Comparison of ENCODE assay signal across 33 cellular contexts in genomic region chr6:15073883-15074465, GRCh38.
DNase-seq lines count a peak whose midpoint lies in the region; ATAC-seq and TF ChIP-seq lines count a peak whose summit lies in the region.
"Had no signal": no experiment of that assay in that cellular context is flagged by ENCODE, and none has a peak within 500 bp of the region (broad histone marks: within the 10 kb centered on the region; RNA-seq: fewer than 3 reads in every experiment).

No MANE protein-coding gene starts in this region.

- no peak overlapping the region for H3K9ac ChIP-seq in trophoblast cell (ENCODE audit: low read length)

- no CpG with 5 or more reads among the region's 14 CpGs for WGBS in trophoblast cell (ENCODE audit: extremely low coverage, insufficient coverage, insufficient read length)

- H3K9me3 ChIP-seq in RWPE2 (ENCODE audit: severe bottlenecking) (no peaks in the 10 kb centered on the region), trophoblast cell (ENCODE audit: insufficient read depth, low read depth, low read length) (no peaks in the 10 kb centered on the region)
- no peaks in the 10 kb centered on the region for H3K9me3 ChIP-seq in CD8-positive, alpha-beta T cell (ENCODE audit: low read length)
- H3K9me3 ChIP-seq: BE2C, lower lobe of right lung, mucosa of descending colon, right atrium auricular region, testis, uterus had no signal

- intact Hi-C loops in activated T-helper 1 cell treated with anti-CD3 and anti-CD28 coated beads, Interleukin-12 subunit alpha, Interleukin-12 subunit beta, Interleukin-2, Interleukin-4 antibody, amounts not matched to agents 30 ng/mL and 10 ng/mL and 1 ng/mL, durations not matched to agents 14 hours and 24 hours and 36 hours (cut with micrococcal nuclease), result no loop called here
- intact Hi-C loops in CD8-positive, alpha-beta T cell (cut with DNase I, micrococcal nuclease), result no loop called here

- H3K4me3 Mint-ChIP-seq in activated T-helper 1 cell treated with anti-CD3 and anti-CD28 coated beads, Interleukin-12 subunit alpha, Interleukin-12 subunit beta, Interleukin-2, Interleukin-4 antibody, amounts not matched to agents 30 ng/mL and 10 ng/mL and 1 ng/mL, durations not matched to agents 14 hours and 24 hours and 36 hours, result no peak overlapping the region
- no peak overlapping the region for H3K4me3 Mint-ChIP-seq in CD8-positive, alpha-beta T cell
- H3K4me3 Mint-ChIP-seq: activated CD4-positive, alpha-beta T cell treated with anti-CD3 and anti-CD28 coated beads, Interleukin-2, amount 10 ng/mL, durations not matched to agents 7 days and 5 days; activated naive CD8-positive, alpha-beta T cell treated with anti-CD3 and anti-CD28 coated beads, Interleukin-2, amount 10 ng/mL, durations not matched to agents 7 days and 5 days; central memory CD8-positive, alpha-beta T cell; natural killer cell treated with Interleukin-12 subunit alpha and Interleukin-12 subunit beta and Interleukin-15 and Interleukin-18, amount 100 ng/mL, for 72 hours; T-cell; WTC11 had no signal

- H3K4me1 ChIP-seq in RWPE2 (ENCODE audit: insufficient read depth, poor library complexity, severe bottlenecking) (no peaks in the 10 kb centered on the region), trophoblast cell (ENCODE audit: control insufficient read depth in 1 of 2, insufficient read depth in 2 of 2, low read length in 2 of 2) (peaks cover 10 to 19% of the 10 kb centered on the region in 2 experiments)
- peaks cover 5% of the 10 kb centered on the region for H3K4me1 ChIP-seq in CD8-positive, alpha-beta T cell (ENCODE audit: insufficient read depth, low read length)
- H3K4me1 ChIP-seq: BE2C, lower lobe of right lung, right atrium auricular region, testis, uterus had no signal

- no peak overlapping the region for H4K12ac ChIP-seq in trophoblast cell (ENCODE audit: low read depth, low read length)

- H3K27ac ChIP-seq in C4-2B (peak overlapping the region; percentile 76), RWPE2 (ENCODE audit: poor library complexity, severe bottlenecking) (peak overlapping the region; percentile 37), epithelial cell of prostate (peak overlapping the region; percentile 50), trophoblast cell (ENCODE audit: low read depth, low read length) (no peak overlapping the region)
- H3K27ac ChIP-seq in CD8-positive, alpha-beta T cell (ENCODE audit: low read depth, low read length), result no peak overlapping the region
- H3K27ac ChIP-seq: hepatocyte, lower lobe of right lung, right atrium auricular region, testis, uterus had no signal

- no peaks in the 10 kb centered on the region for H3K36me3 ChIP-seq in RWPE2 (ENCODE audit: low read depth)
- no peaks in the 10 kb centered on the region for H3K36me3 ChIP-seq in trophoblast cell (ENCODE audit: control insufficient read depth in 1 of 2, insufficient read depth in 2 of 2, low read length in 2 of 2)
- H3K36me3 ChIP-seq in CD8-positive, alpha-beta T cell (ENCODE audit: insufficient read depth, low read length), result no peaks in the 10 kb centered on the region
- H3K36me3 ChIP-seq: BE2C, lower lobe of right lung, right atrium auricular region, uterus had no signal

- H2BK5ac ChIP-seq in trophoblast cell (ENCODE audit: low read depth, low read length, poor library complexity), result no peak overlapping the region

- H2BK120ac ChIP-seq in trophoblast cell (ENCODE audit: insufficient read depth, low read length, poor library complexity), result peak overlapping the region; percentile 7

- H3K27ac Mint-ChIP-seq in activated T-helper 1 cell treated with anti-CD3 and anti-CD28 coated beads, Interleukin-12 subunit alpha, Interleukin-12 subunit beta, Interleukin-2, Interleukin-4 antibody, amounts not matched to agents 30 ng/mL and 10 ng/mL and 1 ng/mL, durations not matched to agents 14 hours and 24 hours and 36 hours, result no peak overlapping the region
- no peak overlapping the region for H3K27ac Mint-ChIP-seq in CD8-positive, alpha-beta T cell
- H3K27ac Mint-ChIP-seq: activated CD4-positive, alpha-beta T cell treated with anti-CD3 and anti-CD28 coated beads, Interleukin-2, amount 10 ng/mL, durations not matched to agents 7 days and 5 days; activated naive CD8-positive, alpha-beta T cell treated with anti-CD3 and anti-CD28 coated beads, Interleukin-2, amount 10 ng/mL, durations not matched to agents 7 days and 5 days; T-cell; WTC11 had no signal

- no peak overlapping the region for H2AFZ ChIP-seq in trophoblast cell (ENCODE audit: insufficient read depth, low read length, poor library complexity)
- H2AFZ ChIP-seq: hepatocyte had no signal

- no peaks in the 10 kb centered on the region for H3K27me3 ChIP-seq in RWPE2 (ENCODE audit: insufficient read depth, poor library complexity, severe bottlenecking)
- no peaks in the 10 kb centered on the region for H3K27me3 ChIP-seq in trophoblast cell (ENCODE audit: insufficient read depth, low read length)
- no peaks in the 10 kb centered on the region for H3K27me3 ChIP-seq in CD8-positive, alpha-beta T cell (ENCODE audit: insufficient read depth, low read length)
- H3K27me3 ChIP-seq: BE2C, hepatocyte, right atrium auricular region, testis, uterus had no signal

- no peak for TF ChIP-seq CTCF in C4-2B (conservative IDR thresholded peaks at IDR 0.05)
- TF ChIP-seq CTCF in RWPE2 (IDR thresholded peaks at IDR 0.05; ENCODE audit: poor library complexity, severe bottlenecking), result no peak
- TF ChIP-seq CTCF in GM10248 (IDR thresholded peaks at IDR 0.05; ENCODE audit: control extremely low read depth, extremely low read depth, low read depth, missing control alignments), result no peak
- TF ChIP-seq CTCF in CD8-positive, alpha-beta T cell (IDR thresholded peaks at IDR 0.05), result no peak

- no peaks in the 10 kb centered on the region for H3K36me3 Mint-ChIP-seq in activated T-helper 1 cell treated with anti-CD3 and anti-CD28 coated beads, Interleukin-12 subunit alpha, Interleukin-12 subunit beta, Interleukin-2, Interleukin-4 antibody, amounts not matched to agents 30 ng/mL and 10 ng/mL and 1 ng/mL, durations not matched to agents 14 hours and 24 hours and 36 hours (ENCODE audit: low read depth)
- H3K36me3 Mint-ChIP-seq in CD8-positive, alpha-beta T cell, result no peaks in the 10 kb centered on the region
- H3K36me3 Mint-ChIP-seq: activated naive CD8-positive, alpha-beta T cell treated with anti-CD3 and anti-CD28 coated beads, Interleukin-2, amount 10 ng/mL, durations not matched to agents 7 days and 5 days; natural killer cell treated with Interleukin-12 subunit alpha and Interleukin-12 subunit beta and Interleukin-15 and Interleukin-18, amount 100 ng/mL, for 72 hours; T-cell; WTC11 had no signal

- H3K9me3 Mint-ChIP-seq in activated T-helper 1 cell treated with anti-CD3 and anti-CD28 coated beads, Interleukin-12 subunit alpha, Interleukin-12 subunit beta, Interleukin-2, Interleukin-4 antibody, amounts not matched to agents 30 ng/mL and 10 ng/mL and 1 ng/mL, durations not matched to agents 14 hours and 24 hours and 36 hours, result peaks cover 6% of the 10 kb centered on the region
- no peaks in the 10 kb centered on the region for H3K9me3 Mint-ChIP-seq in CD8-positive, alpha-beta T cell
- H3K9me3 Mint-ChIP-seq: activated CD4-positive, alpha-beta T cell treated with anti-CD3 and anti-CD28 coated beads, Interleukin-2, amount 10 ng/mL, durations not matched to agents 7 days and 5 days; activated naive CD8-positive, alpha-beta T cell treated with anti-CD3 and anti-CD28 coated beads, Interleukin-2, amount 10 ng/mL, durations not matched to agents 7 days and 5 days; central memory CD8-positive, alpha-beta T cell; natural killer cell treated with Interleukin-12 subunit alpha and Interleukin-12 subunit beta and Interleukin-15 and Interleukin-18, amount 100 ng/mL, for 72 hours; T-cell had no signal

- peaks cover 11% of the 10 kb centered on the region for H3K79me1 ChIP-seq in trophoblast cell (ENCODE audit: low read length)

- no peak overlapping the region for H4K91ac ChIP-seq in trophoblast cell (ENCODE audit: low read depth, low read length)

- H3K4me1 Mint-ChIP-seq in activated T-helper 1 cell treated with anti-CD3 and anti-CD28 coated beads, Interleukin-12 subunit alpha, Interleukin-12 subunit beta, Interleukin-2, Interleukin-4 antibody, amounts not matched to agents 30 ng/mL and 10 ng/mL and 1 ng/mL, durations not matched to agents 14 hours and 24 hours and 36 hours (ENCODE audit: low read depth), result peaks cover 12% of the 10 kb centered on the region
- H3K4me1 Mint-ChIP-seq in CD8-positive, alpha-beta T cell (ENCODE audit: low read depth), result peaks cover 11% of the 10 kb centered on the region
- H3K4me1 Mint-ChIP-seq: central memory CD8-positive, alpha-beta T cell; T-cell had no signal

- CTCF ChIA-PET in GM10248 (lab: Yijun Ruan, JAX), result interaction anchor here (1.0 kb wide), 1 partner anchor 25 kb away, joined by 3 read pairs; no protein-coding TSS in a partner anchor
- CTCF ChIA-PET in CD8-positive, alpha-beta T cell (lab: Charles Lee), result no interaction called here

- H3K4me3 ChIP-seq in RWPE2 (ENCODE audit: severe bottlenecking) (no peak overlapping the region), trophoblast cell (ENCODE audit: low read depth, low read length) (no peak overlapping the region)
- no peak overlapping the region for H3K4me3 ChIP-seq in CD8-positive, alpha-beta T cell (ENCODE audit: low read depth, low read length)
- H3K4me3 ChIP-seq: hepatocyte, lower lobe of right lung, mucosa of descending colon, right atrium auricular region, smooth muscle cell, testis, uterus had no signal

- H3K23ac ChIP-seq in trophoblast cell (ENCODE audit: low read length), result no peak overlapping the region

- H3K14ac ChIP-seq in trophoblast cell (ENCODE audit: low read length), result no peak overlapping the region

- DNase-seq in RWPE2 (ENCODE audit: low spot score) (no peak), epithelial cell of prostate (ENCODE audit: low read depth, low spot score) (no peak), trophoblast cell (no peak), GM10248 (ENCODE audit: extremely low spot score) (no peak)
- DNase-seq in activated T-helper 1 cell treated with anti-CD3 and anti-CD28 coated beads, Interleukin-12 subunit alpha, Interleukin-12 subunit beta, Interleukin-2, Interleukin-4 antibody, amounts not matched to agents 30 ng/mL and 10 ng/mL and 1 ng/mL, durations not matched to agents 14 hours and 24 hours and 36 hours (ENCODE audit: low spot score), result no peak
- DNase-seq in CD8-positive, alpha-beta T cell, result no peak
- DNase-seq: activated CD4-positive, alpha-beta T cell treated with anti-CD3 and anti-CD28 coated beads, Interleukin-2, amount 10 ng/mL, durations not matched to agents 7 days and 5 days; activated gamma-delta T cell; activated naive CD8-positive, alpha-beta T cell treated with anti-CD3 and anti-CD28 coated beads, Interleukin-2, amount 10 ng/mL, durations not matched to agents 7 days and 5 days; activated T-cell treated with anti-CD3 and anti-CD28 coated beads, Interleukin-2, amount 50 U/mL, for 1 hour; BE2C; dermis blood vessel endothelial cell; DMS153; HCEC 1CT; Kasumi-1; lower lobe of right lung; mucosa of descending colon; MV-4-11; NCI-H1436 treated with DMSO at 0.1 percent for 48 hours; NCI-H2081 treated with DMSO at 0.1 percent for 48 hours; NCI-H446; NCI-H774; T-cell; testis; uterus had no signal

- H4K8ac ChIP-seq in trophoblast cell (ENCODE audit: low read depth, low read length), result no peak overlapping the region

- POLR2A ChIA-PET in GM10248 (lab: Yijun Ruan, JAX), result no interaction called here
- POLR2A ChIA-PET in CD8-positive, alpha-beta T cell (lab: Charles Lee), result interaction anchor here (0.6 kb wide), 1 partner anchor 1085 kb away, joined by 4 read pairs; no protein-coding TSS in a partner anchor

- no peaks in the 10 kb centered on the region for H3K79me2 ChIP-seq in trophoblast cell (ENCODE audit: control insufficient read depth, insufficient read depth, low read length, poor library complexity)
- H3K79me2 ChIP-seq: hepatocyte had no signal

- H3K18ac ChIP-seq in trophoblast cell (ENCODE audit: low read length), result no peak overlapping the region

- ATAC-seq in RWPE2 (ENCODE audit: low read depth) (no peak), HG02981 (IDR thresholded peaks at IDR 0.05; ENCODE audit: unreplicated experiment) (no peak)
- no peak for ATAC-seq in CD8-positive, alpha-beta T cell
- ATAC-seq: lower lobe of right lung; mucosa of descending colon; natural killer cell treated with Interleukin-12 subunit alpha and Interleukin-12 subunit beta and Interleukin-15 and Interleukin-18, amount 100 ng/mL, for 72 hours; T-cell; WTC11 had no signal

- H3K27me3 Mint-ChIP-seq in activated T-helper 1 cell treated with anti-CD3 and anti-CD28 coated beads, Interleukin-12 subunit alpha, Interleukin-12 subunit beta, Interleukin-2, Interleukin-4 antibody, amounts not matched to agents 30 ng/mL and 10 ng/mL and 1 ng/mL, durations not matched to agents 14 hours and 24 hours and 36 hours (ENCODE audit: insufficient read depth), result no peaks in the 10 kb centered on the region
- no peaks in the 10 kb centered on the region for H3K27me3 Mint-ChIP-seq in CD8-positive, alpha-beta T cell (ENCODE audit: low read depth)
- H3K27me3 Mint-ChIP-seq: activated CD4-positive, alpha-beta T cell treated with anti-CD3 and anti-CD28 coated beads, Interleukin-2, amount 10 ng/mL, durations not matched to agents 7 days and 5 days; activated naive CD8-positive, alpha-beta T cell treated with anti-CD3 and anti-CD28 coated beads, Interleukin-2, amount 10 ng/mL, durations not matched to agents 7 days and 5 days; natural killer cell treated with Interleukin-12 subunit alpha and Interleukin-12 subunit beta and Interleukin-15 and Interleukin-18, amount 100 ng/mL, for 72 hours had no signal

- H2AK5ac ChIP-seq in trophoblast cell (ENCODE audit: low read length), result no peak overlapping the region

- no peak overlapping the region for H3K4ac ChIP-seq in trophoblast cell (ENCODE audit: low read depth, low read length)

- H2BK12ac ChIP-seq in trophoblast cell (ENCODE audit: low read length), result no peak overlapping the region

- no peak overlapping the region for H3K4me2 ChIP-seq in trophoblast cell (ENCODE audit: low read length)
- H3K4me2 ChIP-seq: hepatocyte, smooth muscle cell had no signal

Comparison
In these comparisons a context has a peak if more than half of its experiments do, and no peak if none do; other contexts are left out.
1. H3K27ac ChIP-seq: peak in C4-2B (single experiment), RWPE2 (single experiment) and epithelial cell of prostate (single experiment); none in trophoblast cell (single experiment) and CD8-positive, alpha-beta T cell (single experiment).